ENCODE assay signal across 8 cellular contexts in genomic region chr5:138724470-138725146, GRCh38. TPM values are rescaled to one million over a fixed set of nuclear protein-coding genes. Genes with fewer than 3 reads are reported as not detected.
DNase-seq lines count a peak whose midpoint lies in the region; ATAC-seq and TF ChIP-seq lines count a peak whose summit lies in the region.

No MANE protein-coding gene starts in this region.

- H3K27ac ChIP-seq in sigmoid colon (peak overlapping the region; percentile 77 to 86 (median 84)), testis (no peak overlapping the region)

- intact Hi-C loops in sigmoid colon (cut with DNase I) (loop anchor here (10.0 kb wide), 2 partner anchors 110 to 150 kb away; partner anchors contain the start of gene HSPA9), testis (cut with DNase I; ENCODE audit: low total_unique reads) (no loop called here)

- ATAC-seq in SK-N-SH treated with all-trans-retinoic acid at 6 μM for 48 hours = peak; percentile 48
- no peak for ATAC-seq in HG02642 (IDR thresholded peaks at IDR 0.05; ENCODE audit: poor library complexity, unreplicated experiment)
- no peak for ATAC-seq in HG03571 (IDR thresholded peaks at IDR 0.05; ENCODE audit: unreplicated experiment)

- peaks cover 0 to 22% (median 20%) of the 10 kb centered on the region in 4 donors for H3K4me1 ChIP-seq in sigmoid colon
- H3K4me1 ChIP-seq in testis = peaks cover 2% of the 10 kb centered on the region

- H3K9me3 Mint-ChIP-seq in glutamatergic neuron (ENCODE audit: unreplicated experiment) = peaks cover 20% of the 10 kb centered on the region

- no peak for TF ChIP-seq CTCF in glutamatergic neuron (IDR thresholded peaks at IDR 0.05; ENCODE audit: partially characterized antibody, unreplicated experiment)
- no peak for TF ChIP-seq CTCF in sigmoid colon (IDR thresholded peaks at IDR 0.05)
- no peak for TF ChIP-seq CTCF in testis (IDR thresholded peaks at IDR 0.05)

- peak overlapping the region; percentile 100 for H3K27ac Mint-ChIP-seq in glutamatergic neuron (ENCODE audit: unreplicated experiment)

- H3K9me3 ChIP-seq in sigmoid colon = no peaks in the 10 kb centered on the region
- no peaks in the 10 kb centered on the region for H3K9me3 ChIP-seq in testis

- TF ChIP-seq POLR2A in sigmoid colon (IDR thresholded peaks at IDR 0.05) (no peak), testis (IDR thresholded peaks at IDR 0.05) (no peak)

- no peaks in the 10 kb centered on the region for H3K36me3 Mint-ChIP-seq in glutamatergic neuron (ENCODE audit: unreplicated experiment)

- TF ChIP-seq EP300 in sigmoid colon (IDR thresholded peaks at IDR 0.05) = peak in 1 of 4 donors; percentile 31

- WGBS in sigmoid colon, 2 donors = 83 to 90% methylated on average over 5 of the region's 5 CpGs
- WGBS in testis, 2 donors = 61 to 68% methylated on average over 5 of the region's 5 CpGs

- H3K27me3 ChIP-seq in sigmoid colon = no peaks in the 10 kb centered on the region
- H3K27me3 ChIP-seq in testis = no peaks in the 10 kb centered on the region

- H3K36me3 ChIP-seq in sigmoid colon = no peaks in the 10 kb centered on the region
- no peaks in the 10 kb centered on the region for H3K36me3 ChIP-seq in testis (ENCODE audit: low read depth, missing control alignments)

- peaks cover 46% of the 10 kb centered on the region for H3K4me1 Mint-ChIP-seq in glutamatergic neuron (ENCODE audit: low read depth, unreplicated experiment)

- peak; percentile 62 for DNase-seq in H4 (ENCODE audit: low spot score)
- no peak for DNase-seq in glutamatergic neuron
- peak; percentile 81 for DNase-seq in sigmoid colon
- no peak for DNase-seq in testis
- DNase-seq in NCI-H2081 (lab: John Stamatoyannopoulos, UW) = no peak

- H3K27me3 Mint-ChIP-seq in glutamatergic neuron (ENCODE audit: unreplicated experiment) = peaks cover 11% of the 10 kb centered on the region

- H3K4me3 ChIP-seq in sigmoid colon (no peak overlapping the region), testis (no peak overlapping the region)

- H3K4me3 Mint-ChIP-seq in glutamatergic neuron (ENCODE audit: unreplicated experiment) = peak overlapping the region; percentile 69

TF ChIP-seq in SK-N-SH treated with all-trans-retinoic acid at 6 μM for 48 hours, 23 proteins besides CTCF, POLR2A, EP300 and RAD21:
- TF ChIP-seq ZFP30 (CRISPR knock-in tag; IDR thresholded peaks at IDR 0.05) (no peak), TSHZ2 (CRISPR knock-in tag; IDR thresholded peaks at IDR 0.05) (no peak), GLIS3 (CRISPR knock-in tag; IDR thresholded peaks at IDR 0.05) (no peak), PATZ1 (CRISPR knock-in tag; IDR thresholded peaks at IDR 0.05; ENCODE audit: borderline replicate concordance) (no peak), ZC3H10 (CRISPR knock-in tag; IDR thresholded peaks at IDR 0.05) (no peak), ISL1 (CRISPR knock-in tag; IDR thresholded peaks at IDR 0.05) (no peak), ESRRG (CRISPR knock-in tag; IDR thresholded peaks at IDR 0.05) (no peak), ZNF70 (CRISPR knock-in tag; IDR thresholded peaks at IDR 0.05) (no peak), RARB (CRISPR knock-in tag; IDR thresholded peaks at IDR 0.05) (no peak), POU6F1 (CRISPR knock-in tag; IDR thresholded peaks at IDR 0.05; ENCODE audit: borderline replicate concordance, low read depth) (no peak), ZNF8 (CRISPR knock-in tag; IDR thresholded peaks at IDR 0.05) (no peak), ZFP3 (CRISPR knock-in tag; IDR thresholded peaks at IDR 0.05) (no peak), CREB5 (CRISPR knock-in tag; IDR thresholded peaks at IDR 0.05; ENCODE audit: low read depth) (no peak), CSRNP3 (CRISPR knock-in tag; IDR thresholded peaks at IDR 0.05) (no peak), CSDC2 (CRISPR knock-in tag; IDR thresholded peaks at IDR 0.05) (no peak), TOX (CRISPR knock-in tag; IDR thresholded peaks at IDR 0.05; ENCODE audit: borderline replicate concordance) (no peak), OSR1 (CRISPR knock-in tag; IDR thresholded peaks at IDR 0.05) (no peak), SNAI2 (CRISPR knock-in tag; IDR thresholded peaks at IDR 0.05) (no peak)
TF ChIP-seq in SK-N-SH treated with all-trans-retinoic acid at 6 μM for 48 hours: peak in this region for 0.

RNA-seq across cellular contexts. Expression of gene CTNNA1, which starts 28.6 kb away (rescaled TPM):
- total RNA-seq in H4 (2014; rRNA removed; shearing (Covaris generic)) = 228 and 234 TPM in 2 replicates
- 598 TPM for total RNA-seq in glutamatergic neuron (ENCODE audit: unreplicated experiment)
- 100 to 1,000 TPM; 165 to 256 (median 194) TPM for total RNA-seq in sigmoid colon
- 100 to 1,000 TPM; 163 to 236 (median 171) TPM for polyA plus RNA-seq in sigmoid colon
- total RNA-seq in testis = 100 to 1,000 TPM; 135 to 154 TPM
- 107 TPM for polyA plus RNA-seq in testis (ENCODE audit: insufficient read depth, low read depth, low replicate concordance)

Comparison
In these comparisons a context has a peak if more than half of its experiments do, and no peak if none do; other contexts are left out.
1. DNase-seq: peak in H4 (single experiment) and sigmoid colon (single experiment); none in glutamatergic neuron (single experiment), testis (single experiment) and NCI-H2081 (0 of 2).
2. H3K27ac ChIP-seq: peak in sigmoid colon (4 of 4); none in testis (0 of 2).